Comparison of ENCODE assay signal across 10 cellular contexts in the genomic region with DNA sequence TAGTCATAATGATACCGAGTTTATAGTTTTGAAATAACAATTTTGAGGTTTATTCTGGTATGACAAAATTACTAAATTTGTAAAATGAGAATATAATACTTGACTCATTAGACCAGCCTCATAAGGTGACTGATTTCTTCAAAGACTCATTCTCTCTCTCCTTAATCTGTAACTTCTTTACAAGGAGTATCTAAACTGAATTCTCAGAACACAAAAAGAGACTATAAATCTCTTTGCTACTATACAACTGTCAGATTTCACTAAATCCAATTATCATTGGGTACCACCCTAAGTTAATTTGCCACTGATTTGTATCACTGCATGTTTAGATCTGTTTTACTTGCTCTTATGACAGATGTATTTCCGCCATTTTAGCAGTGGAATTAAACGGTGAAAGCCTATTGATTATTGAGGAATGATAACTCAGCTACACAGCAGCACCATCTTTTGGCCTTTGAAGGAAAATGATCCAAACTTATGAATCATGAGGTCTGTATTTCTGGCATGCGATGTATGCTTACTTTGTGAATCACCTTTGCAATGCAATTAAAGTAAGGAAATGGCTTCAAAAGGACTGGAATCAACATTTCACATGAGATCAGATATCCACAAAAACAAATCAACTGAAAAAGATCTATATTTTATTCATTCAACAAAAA.
DNase-seq lines count a peak whose midpoint lies in the region; ATAC-seq and TF ChIP-seq lines count a peak whose summit lies in the region.
"Had no signal": no experiment of that assay in that cellular context is flagged by ENCODE, and none has a peak within 500 bp of the region (broad histone marks: within the 10 kb centered on the region; RNA-seq: fewer than 3 reads in every experiment).

No MANE protein-coding gene starts in this region.

- H3K4me1 ChIP-seq in effector memory CD4-positive, alpha-beta T cell (ENCODE audit: control insufficient read depth, insufficient read depth, low read length, poor library complexity, severe bottlenecking): no peaks in the 10 kb centered on the region

- no peak for ATAC-seq in GM21367 (IDR thresholded peaks at IDR 0.05; ENCODE audit: unreplicated experiment)
- ATAC-seq in activated T-cell treated with anti-CD3 and anti-CD28 coated beads, Interleukin-2, amount 50 U/mL, for 72 hours (replicated peaks in 1 of 2): no peak

- DNase-seq in ELR (ENCODE audit: low read depth) (peak; percentile 95), NCI-H226 (peak; percentile 72), chondrocyte (ENCODE audit: low spot score) (no peak), neural crest cell (ENCODE audit: low read depth, low spot score) (no peak), GF-D8 (lab: John Stamatoyannopoulos, UW) (no peak)
- no peak for DNase-seq in activated T-cell treated with anti-CD3 and anti-CD28 coated beads, Interleukin-2, amount 50 U/mL, for 72 hours
- no peak for DNase-seq in effector memory CD4-positive, alpha-beta T cell
- DNase-seq: foreskin melanocyte had no signal

- no peak overlapping the region for H3K27ac ChIP-seq in effector memory CD4-positive, alpha-beta T cell (ENCODE audit: insufficient read depth, low read length, poor library complexity, severe bottlenecking)
- H3K27ac ChIP-seq: neutrophil had no signal

- H3K4me3 ChIP-seq in effector memory CD4-positive, alpha-beta T cell (ENCODE audit: insufficient read depth, low read depth, low read length, poor library complexity, severe bottlenecking): no peak overlapping the region

- no peaks in the 10 kb centered on the region for H3K36me3 ChIP-seq in effector memory CD4-positive, alpha-beta T cell (ENCODE audit: control insufficient read depth, insufficient read depth, low read length)
- H3K36me3 ChIP-seq: neutrophil had no signal

- H3K9me3 Mint-ChIP-seq in chondrocyte (ENCODE audit: low read depth): no peaks in the 10 kb centered on the region
- no peaks in the 10 kb centered on the region for H3K9me3 Mint-ChIP-seq in neural crest cell
- peaks cover 3 to 9% of the 10 kb centered on the region in 2 donors for H3K9me3 Mint-ChIP-seq in activated T-cell treated with anti-CD3 and anti-CD28 coated beads, Interleukin-2, amount 50 U/mL, for 72 hours

- H3K27me3 Mint-ChIP-seq in chondrocyte (ENCODE audit: low read depth) (no peaks in the 10 kb centered on the region), neural crest cell (ENCODE audit: low read depth) (no peaks in the 10 kb centered on the region)
- H3K27me3 Mint-ChIP-seq in activated T-cell treated with anti-CD3 and anti-CD28 coated beads, Interleukin-2, amount 50 U/mL, for 72 hours (ENCODE audit: low read depth): no peaks in the 10 kb centered on the region

- no peaks in the 10 kb centered on the region for H3K9me3 ChIP-seq in effector memory CD4-positive, alpha-beta T cell (ENCODE audit: control insufficient read depth, low read length)
- H3K9me3 ChIP-seq: neutrophil had no signal

- H3K4me3 Mint-ChIP-seq in chondrocyte (ENCODE audit: unreplicated experiment): no peak overlapping the region
- H3K4me3 Mint-ChIP-seq in neural crest cell: no peak overlapping the region
- no peak overlapping the region for H3K4me3 Mint-ChIP-seq in activated T-cell treated with anti-CD3 and anti-CD28 coated beads, Interleukin-2, amount 50 U/mL, for 72 hours

- no peaks in the 10 kb centered on the region for H3K27me3 ChIP-seq in effector memory CD4-positive, alpha-beta T cell (replicated peaks; ENCODE audit: control insufficient read depth, insufficient read depth, low read length, poor library complexity, severe bottlenecking)
- H3K27me3 ChIP-seq: neutrophil had no signal

- H3K36me3 Mint-ChIP-seq in chondrocyte (ENCODE audit: low read depth): no peaks in the 10 kb centered on the region
- no peaks in the 10 kb centered on the region for H3K36me3 Mint-ChIP-seq in neural crest cell (ENCODE audit: low read depth)
- no peaks in the 10 kb centered on the region for H3K36me3 Mint-ChIP-seq in activated T-cell treated with anti-CD3 and anti-CD28 coated beads, Interleukin-2, amount 50 U/mL, for 72 hours (ENCODE audit: insufficient read depth in 2 of 2)

- peak; percentile 75 for TF ChIP-seq CTCF in chondrocyte (IDR thresholded peaks at IDR 0.05)
- TF ChIP-seq CTCF in neural crest cell (conservative IDR thresholded peaks at IDR 0.05): peak; percentile 49

- H3K4me1 Mint-ChIP-seq in chondrocyte (ENCODE audit: low read depth) (peaks cover 7% of the 10 kb centered on the region), neural crest cell (no peaks in the 10 kb centered on the region)
- no peaks in the 10 kb centered on the region for H3K4me1 Mint-ChIP-seq in activated T-cell treated with anti-CD3 and anti-CD28 coated beads, Interleukin-2, amount 50 U/mL, for 72 hours (ENCODE audit: low read depth)

- no peak overlapping the region for H3K27ac Mint-ChIP-seq in chondrocyte (ENCODE audit: unreplicated experiment)
- H3K27ac Mint-ChIP-seq in neural crest cell (ENCODE audit: unreplicated experiment): no peak overlapping the region
- no peak overlapping the region for H3K27ac Mint-ChIP-seq in activated T-cell treated with anti-CD3 and anti-CD28 coated beads, Interleukin-2, amount 50 U/mL, for 72 hours

Comparison
In these comparisons a context has a peak if more than half of its experiments do, and no peak if none do; other contexts are left out.
1. DNase-seq: peak in ELR (single experiment) and NCI-H226 (single experiment); none in chondrocyte (single experiment), neural crest cell (single experiment), activated T-cell treated with anti-CD3 and anti-CD28 coated beads, Interleukin-2, amount 50 U/mL, for 72 hours (0 of 2), GF-D8 (single experiment) and effector memory CD4-positive, alpha-beta T cell (0 of 3).